18 cellular contexts compared by ENCODE assay signal in the genomic region with DNA sequence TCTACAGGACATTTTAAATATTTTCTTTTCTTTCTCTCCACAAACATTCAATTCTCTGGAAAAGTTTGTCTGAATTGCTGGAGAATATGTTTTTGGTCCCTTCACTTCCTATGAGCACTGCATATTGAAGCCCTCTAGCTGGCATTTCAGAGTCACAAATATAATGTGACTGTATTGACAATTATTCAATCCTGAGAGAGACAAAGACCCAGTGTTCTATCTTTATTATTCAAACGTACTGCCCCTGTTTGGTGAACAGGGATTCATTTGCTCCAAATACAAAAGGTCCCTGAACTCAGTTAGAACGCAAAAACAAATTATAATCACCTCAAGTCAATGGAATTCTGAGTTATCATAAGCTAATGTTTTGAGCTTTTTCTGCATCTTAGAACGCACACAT.
DNase-seq lines count a peak whose midpoint lies in the region; ATAC-seq and TF ChIP-seq lines count a peak whose summit lies in the region.
"Had no signal": no experiment of that assay in that cellular context is flagged by ENCODE, and none has a peak within 500 bp of the region (broad histone marks: within the 10 kb centered on the region; RNA-seq: fewer than 3 reads in every experiment).

No MANE protein-coding gene starts in this region.

- H3K36me3 Mint-ChIP-seq in brain (no peaks in the 10 kb centered on the region), mesothelial cell of epicardium (peaks cover 3% of the 10 kb centered on the region)
- no peaks in the 10 kb centered on the region for H3K36me3 Mint-ChIP-seq in CD4-positive, alpha-beta T cell (ENCODE audit: low read depth)
- H3K36me3 Mint-ChIP-seq: CD14-positive monocyte had no signal

- TF ChIP-seq POLR2A in gastrocnemius medialis (IDR thresholded peaks at IDR 0.05) = no peak

- H3K9me3 ChIP-seq in HUES48 (ENCODE audit: control insufficient read depth, insufficient read depth, low read length) (0 out of 2 replicates have a peak, but pooled peaks cover 2% of the 10 kb centered on the region), gastrocnemius medialis (no peaks in the 10 kb centered on the region)
- no peaks in the 10 kb centered on the region for H3K9me3 ChIP-seq in CD4-positive, alpha-beta T cell (ENCODE audit: control insufficient read depth, low read length)
- H3K9me3 ChIP-seq: HAP-1, MG63 had no signal

- peaks cover 46% of the 10 kb centered on the region for H3K4me1 ChIP-seq in HUES48 (ENCODE audit: control insufficient read depth, insufficient read depth, low read length)
- H3K4me1 ChIP-seq in gastrocnemius medialis = no peaks in the 10 kb centered on the region

- H3K27me3 Mint-ChIP-seq in brain (no peaks in the 10 kb centered on the region), mesothelial cell of epicardium (ENCODE audit: low read depth) (no peaks in the 10 kb centered on the region)
- no peaks in the 10 kb centered on the region for H3K27me3 Mint-ChIP-seq in CD4-positive, alpha-beta T cell

- in situ Hi-C loops in gastrocnemius medialis (cut with MboI; ENCODE audit: low sequenced_read_pairs in 4 of 4) = no loop called here

- H3K27me3 ChIP-seq in HUES48 (ENCODE audit: control insufficient read depth, insufficient read depth, low read length) (no peaks in the 10 kb centered on the region), gastrocnemius medialis (no peaks in the 10 kb centered on the region)
- no peaks in the 10 kb centered on the region for H3K27me3 ChIP-seq in CD4-positive, alpha-beta T cell (ENCODE audit: control insufficient read depth, insufficient read depth, low read length)
- H3K27me3 ChIP-seq: MG63 had no signal

- no peak for ATAC-seq in gastrocnemius medialis
- no peak for ATAC-seq in CD4-positive, alpha-beta T cell (ENCODE audit: poor library complexity)
- ATAC-seq: Panc1, Right ventricle myocardium inferior had no signal

- H3K27ac ChIP-seq in HUES48 (ENCODE audit: low read depth, low read length) (peak overlapping the region; percentile 92), temporal lobe (ENCODE audit: low read depth, low read length) (peak overlapping the region; percentile 36), gastrocnemius medialis (no peak overlapping the region)
- H3K27ac ChIP-seq in CD4-positive, alpha-beta T cell (ENCODE audit: low read depth, low read length) = no peak overlapping the region
- H3K27ac ChIP-seq: HL-60 had no signal

- H3K4me3 ChIP-seq in HUES48 (ENCODE audit: low read depth, low read length) = peak overlapping the region; percentile 6; the same call in 1 of the 2 replicates
- H3K4me3 ChIP-seq in gastrocnemius medialis = no peak overlapping the region
- H3K4me3 ChIP-seq: HAP-1, MG63 had no signal

- no peaks in the 10 kb centered on the region for H3K36me3 ChIP-seq in HUES48 (ENCODE audit: control insufficient read depth, insufficient read depth, low read length)
- H3K36me3 ChIP-seq in gastrocnemius medialis = no peaks in the 10 kb centered on the region
- H3K36me3 ChIP-seq: HAP-1, MG63 had no signal

- intact Hi-C loops in gastrocnemius medialis (cut with DNase I; ENCODE audit: low total_unique reads) = no loop called here
- intact Hi-C loops in CD4-positive, alpha-beta T cell (cut with DNase I, micrococcal nuclease) = no loop called here

- H3K27ac Mint-ChIP-seq in brain = peak overlapping the region in 3 of 5 experiments; percentile 16 to 62 (median 46)
- H3K27ac Mint-ChIP-seq in mesothelial cell of epicardium = peak overlapping the region; percentile 40
- H3K27ac Mint-ChIP-seq in CD4-positive, alpha-beta T cell = no peak overlapping the region
- H3K27ac Mint-ChIP-seq: CD14-positive monocyte had no signal

- POLR2A ChIA-PET in CD4-positive, alpha-beta T cell (lab: Charles Lee) = no interaction called here

- H3K4me3 Mint-ChIP-seq in brain (peak overlapping the region in 1 of 5 experiments; percentile 3), mesothelial cell of epicardium (no peak overlapping the region)
- H3K4me3 Mint-ChIP-seq in CD4-positive, alpha-beta T cell = no peak overlapping the region
- H3K4me3 Mint-ChIP-seq: CD14-positive monocyte had no signal

- DNase-seq in mesothelial cell of epicardium (ENCODE audit: low spot score in 2 of 2, unreplicated experiment in 2 of 2) (no peak), gastrocnemius medialis (no peak), DMS153 treated with DMSO at 0.1 percent for 48 hours (lab: John Stamatoyannopoulos, UW; ENCODE audit: unreplicated experiment) (no peak)
- DNase-seq in CD4-positive, alpha-beta T cell = no peak
- DNase-seq: COR-L47, MG63, NCI-H1092 treated with DMSO at 0.1 percent for 48 hours, NCI-H1694, NCI-H2227 treated with DMSO at 0.1 percent for 48 hours, NCI-H524 had no signal

- H3K9me3 Mint-ChIP-seq in brain = peaks cover 0 to 11% (median 6%) of the 10 kb centered on the region in 5 experiments
- peaks cover 11% of the 10 kb centered on the region for H3K9me3 Mint-ChIP-seq in mesothelial cell of epicardium
- no peaks in the 10 kb centered on the region for H3K9me3 Mint-ChIP-seq in CD4-positive, alpha-beta T cell

- H3K4me1 Mint-ChIP-seq in brain (peaks cover 43% of the 10 kb centered on the region), mesothelial cell of epicardium (peaks cover 29% of the 10 kb centered on the region)
- no peaks in the 10 kb centered on the region for H3K4me1 Mint-ChIP-seq in CD4-positive, alpha-beta T cell (ENCODE audit: low read depth)
- H3K4me1 Mint-ChIP-seq: CD14-positive monocyte had no signal

- H3K9ac ChIP-seq in HUES48 (ENCODE audit: low read depth, low read length) = no peak overlapping the region

- CTCF ChIA-PET in CD4-positive, alpha-beta T cell (lab: Charles Lee) = no interaction called here

- TF ChIP-seq CTCF in brain (conservative IDR thresholded peaks at IDR 0.05) = no peak
- no peak for TF ChIP-seq CTCF in mesothelial cell of epicardium (IDR thresholded peaks at IDR 0.05; ENCODE audit: unreplicated experiment)
- TF ChIP-seq CTCF in gastrocnemius medialis (IDR thresholded peaks at IDR 0.05 in 4 of 5, conservative IDR thresholded peaks at IDR 0.05 in 1 of 5) = no peak
- TF ChIP-seq CTCF in CD4-positive, alpha-beta T cell (IDR thresholded peaks at IDR 0.05) = no peak

Comparison
In these comparisons a context has a peak if more than half of its experiments do, and no peak if none do; other contexts are left out.
1. H3K27ac ChIP-seq: peak in HUES48 (single experiment) and temporal lobe (single experiment); none in gastrocnemius medialis (0 of 4) and CD4-positive, alpha-beta T cell (single experiment).